11 cellular contexts compared by ENCODE assay signal in the genomic region with DNA sequence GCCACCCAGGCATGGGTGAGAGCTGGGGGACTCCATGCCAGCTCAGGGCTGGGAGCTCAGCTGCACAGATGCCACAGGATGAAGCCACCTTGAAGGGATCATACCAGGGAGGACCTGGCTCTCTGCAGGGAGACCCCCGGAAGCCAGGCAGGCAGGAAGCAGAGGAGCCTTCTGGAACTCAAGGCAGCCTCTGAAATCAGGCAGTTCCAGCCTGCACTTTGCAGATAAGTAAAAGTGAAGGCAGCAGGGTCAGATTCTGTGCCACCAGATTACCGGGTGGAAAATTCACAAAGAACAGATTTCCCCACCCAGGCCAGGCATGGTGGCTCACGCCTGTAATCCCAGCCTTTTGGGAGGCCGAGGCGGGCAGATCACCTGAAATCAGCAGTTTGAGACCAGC. TPM values are rescaled to one million over a fixed set of nuclear protein-coding genes. Genes with fewer than 3 reads are reported as not detected.
DNase-seq lines count a peak whose midpoint lies in the region; ATAC-seq, FAIRE-seq and TF ChIP-seq lines count a peak whose summit lies in the region.
"Had no signal": no experiment of that assay in that cellular context is flagged by ENCODE, and none has a peak within 500 bp of the region (broad histone marks: within the 10 kb centered on the region; RNA-seq: fewer than 3 reads in every experiment).

No MANE protein-coding gene starts in this region.

- peaks cover 21% of the 10 kb centered on the region for H3F3A ChIP-seq in neural progenitor cell (ENCODE audit: low read depth)

- no peak overlapping the region; the same call in 1 of the 2 replicates for H3K4ac ChIP-seq in IMR-90 (ENCODE audit: low read depth, low read length)

- H3K36me3 Mint-ChIP-seq in CD8-positive, alpha-beta T cell = peaks cover 8% of the 10 kb centered on the region
- peaks cover 7% of the 10 kb centered on the region for H3K36me3 Mint-ChIP-seq in activated naive CD8-positive, alpha-beta T cell treated with anti-CD3 and anti-CD28 coated beads, Interleukin-2, amount 50 U/mL, for 24 hours (ENCODE audit: low read depth)
- H3K36me3 Mint-ChIP-seq in neural progenitor cell = no peaks in the 10 kb centered on the region

- H3K14ac ChIP-seq in IMR-90 (replicated peaks; ENCODE audit: low read depth, low read length) = no peak overlapping the region

- H3K79me1 ChIP-seq in IMR-90 (ENCODE audit: low read depth in 1 of 2, low read length in 2 of 2) = peaks cover 0 to 56% of the 10 kb centered on the region in 2 experiments; a peak in 2 of 4 replicates

- dilution Hi-C loops in IMR-90 (cut with HindIII; ENCODE audit: low sequenced_read_pairs, unreplicated experiment) = no loop called here

- no peak overlapping the region for H3K4me3 ChIP-seq in CD8-positive, alpha-beta T cell (ENCODE audit: low read depth, low read length)
- H3K4me3 ChIP-seq in IMR-90 (ENCODE audit: insufficient read depth, low read depth, low read length) (no peak overlapping the region), neural progenitor cell (no peak overlapping the region)

- H2AFZ ChIP-seq in IMR-90 (replicated peaks; ENCODE audit: low read length, poor library complexity) (no peak overlapping the region), neural progenitor cell (replicated peaks) (no peak overlapping the region)

- 0 out of 2 replicates have a peak overlapping the region, but pooled peaks have one; percentile 37 for H3K23ac ChIP-seq in IMR-90 (ENCODE audit: low read depth, low read length)

- POLR2A ChIA-PET in CD8-positive, alpha-beta T cell (lab: Charles Lee) = interaction anchor here (0.9 to 15.7 kb wide), 3 partner anchors 9 to 59 kb away, joined by 4 to 647 read pairs (median 43); a partner anchor contains a TSS
- POLR2A ChIA-PET in IMR-90 (lab: Charles Lee; ENCODE audit: unreplicated experiment) = interaction anchor here (1.4 kb wide), 1 partner anchor 9 kb away, joined by 5 read pairs; no protein-coding TSS in a partner anchor

- H4K91ac ChIP-seq in IMR-90 (ENCODE audit: insufficient read depth, low read depth, low read length) = no peak overlapping the region

- in situ Hi-C loops in IMR-90 (cut with MboI; ENCODE audit: low sequenced_read_pairs) = no loop called here

- no TSS peak for BruUV-seq in IMR-90 (replicated peaks; lab: Mats Ljungman, UMichigan)

- H3K18ac ChIP-seq in IMR-90 (ENCODE audit: low read depth, low read length) = no peak overlapping the region

- no peak overlapping the region for H3K27ac ChIP-seq in CD8-positive, alpha-beta T cell (ENCODE audit: low read depth, low read length)
- no peak overlapping the region for H3K27ac ChIP-seq in IMR-90 (ENCODE audit: insufficient read depth, low read length)
- no peak overlapping the region for H3K27ac ChIP-seq in neural progenitor cell

- H2BK5ac ChIP-seq in IMR-90 (ENCODE audit: low read depth, low read length, poor library complexity, severe bottlenecking) = no peak overlapping the region

- H3K9me1 ChIP-seq in IMR-90 (ENCODE audit: insufficient read depth, low read length) = peaks cover 9% of the 10 kb centered on the region; the same call in 1 of the 2 replicates

- H4K20me1 ChIP-seq in IMR-90 (ENCODE audit: insufficient read depth, low read length) (peaks cover 75% of the 10 kb centered on the region), neural progenitor cell (ENCODE audit: low read depth) (peaks cover 67% of the 10 kb centered on the region)

- H3K4me1 ChIP-seq in CD8-positive, alpha-beta T cell (ENCODE audit: insufficient read depth, low read length) = peaks cover 41% of the 10 kb centered on the region
- H3K4me1 ChIP-seq in IMR-90 (ENCODE audit: control insufficient read depth, insufficient read depth, low read length) (peaks cover 33% of the 10 kb centered on the region), neural progenitor cell (peaks cover 21% of the 10 kb centered on the region)

- no peaks in the 10 kb centered on the region for H3K9me3 ChIP-seq in CD8-positive, alpha-beta T cell (ENCODE audit: low read length)
- H3K9me3 ChIP-seq in IMR-90 (ENCODE audit: control insufficient read depth, insufficient read depth, low read length) = no peaks in the 10 kb centered on the region
- no peaks in the 10 kb centered on the region for H3K9me3 ChIP-seq in neural progenitor cell (ENCODE audit: low read depth)

- no peak overlapping the region for H3K27ac Mint-ChIP-seq in CD8-positive, alpha-beta T cell
- peak overlapping the region; percentile 56 for H3K27ac Mint-ChIP-seq in activated naive CD8-positive, alpha-beta T cell treated with anti-CD3 and anti-CD28 coated beads, Interleukin-2, amount 50 U/mL, for 24 hours
- no peak overlapping the region for H3K27ac Mint-ChIP-seq in neural progenitor cell

- H3K4me3 Mint-ChIP-seq in CD8-positive, alpha-beta T cell = peak overlapping the region; percentile 90
- peak overlapping the region; percentile 94 for H3K4me3 Mint-ChIP-seq in activated naive CD8-positive, alpha-beta T cell treated with anti-CD3 and anti-CD28 coated beads, Interleukin-2, amount 50 U/mL, for 24 hours
- peak overlapping the region; percentile 78 for H3K4me3 Mint-ChIP-seq in neural progenitor cell

- no peak overlapping the region for H3K56ac ChIP-seq in IMR-90 (ENCODE audit: extremely low read depth, insufficient read depth, low read length)

- H2AK5ac ChIP-seq in IMR-90 (ENCODE audit: low read depth, low read length) = no peak overlapping the region

- no peaks in the 10 kb centered on the region for H3K27me3 ChIP-seq in CD8-positive, alpha-beta T cell (ENCODE audit: insufficient read depth, low read length)
- H3K27me3 ChIP-seq in IMR-90 (ENCODE audit: control insufficient read depth, insufficient read depth, low read length) = no peaks in the 10 kb centered on the region
- no peaks in the 10 kb centered on the region for H3K27me3 ChIP-seq in neural progenitor cell
- H3K27me3 ChIP-seq: dorsolateral prefrontal cortex had no signal

- H3K9me3 Mint-ChIP-seq in CD8-positive, alpha-beta T cell = no peaks in the 10 kb centered on the region
- H3K9me3 Mint-ChIP-seq in activated naive CD8-positive, alpha-beta T cell treated with anti-CD3 and anti-CD28 coated beads, Interleukin-2, amount 50 U/mL, for 24 hours = no peaks in the 10 kb centered on the region
- no peaks in the 10 kb centered on the region for H3K9me3 Mint-ChIP-seq in neural progenitor cell

- 60% methylated on average over 1 of the region's 5 CpGs; no CpG with 5 or more reads in 1 of the 2 experiments for WGBS in IMR-90 (ENCODE audit: extremely low coverage in 2 of 2, insufficient read length in 1 of 2), 2 experiments

- H2BK15ac ChIP-seq in IMR-90 (ENCODE audit: low read depth, low read length) = no peak overlapping the region

- no peak for TF ChIP-seq CTCF in CD8-positive, alpha-beta T cell (IDR thresholded peaks at IDR 0.05)
- TF ChIP-seq CTCF in IMR-90 (conservative IDR thresholded peaks at IDR 0.05; ENCODE audit: low read depth, low read length) = no peak
- no peak for TF ChIP-seq CTCF in neural progenitor cell (IDR thresholded peaks at IDR 0.05)

- H3K4me1 Mint-ChIP-seq in CD8-positive, alpha-beta T cell (ENCODE audit: low read depth) = peaks cover 47% of the 10 kb centered on the region
- peaks cover 44% of the 10 kb centered on the region for H3K4me1 Mint-ChIP-seq in activated naive CD8-positive, alpha-beta T cell treated with anti-CD3 and anti-CD28 coated beads, Interleukin-2, amount 50 U/mL, for 24 hours
- H3K4me1 Mint-ChIP-seq in neural progenitor cell = peaks cover 39% of the 10 kb centered on the region

- H2AK9ac ChIP-seq in IMR-90 (replicated peaks; ENCODE audit: low read depth, low read length, poor library complexity) = no peak overlapping the region

- no peak for ATAC-seq in CD8-positive, alpha-beta T cell
- no peak for ATAC-seq in IMR-90 (ENCODE audit: low read depth)
- ATAC-seq in activated naive CD8-positive, alpha-beta T cell treated with anti-CD3 and anti-CD28 coated beads, Interleukin-2, amount 50 U/mL, for 24 hours = no peak
- ATAC-seq in GM19324 (IDR thresholded peaks at IDR 0.05; ENCODE audit: low FRiP score, unreplicated experiment) = no peak
- no peak for ATAC-seq in HG02623 (IDR thresholded peaks at IDR 0.05; ENCODE audit: unreplicated experiment)
- ATAC-seq: Right ventricle myocardium inferior had no signal

- TF ChIP-seq POLR2A in IMR-90 (IDR thresholded peaks at IDR 0.05; ENCODE audit: low read depth, low read length) = no peak

- H3K4me2 ChIP-seq in IMR-90 (ENCODE audit: low read depth, low read length) = no peak overlapping the region
- H3K4me2 ChIP-seq in neural progenitor cell = no peak overlapping the region

- H3K27me3 Mint-ChIP-seq in CD8-positive, alpha-beta T cell (ENCODE audit: low read depth) = no peaks in the 10 kb centered on the region
- peaks cover 5% of the 10 kb centered on the region for H3K27me3 Mint-ChIP-seq in activated naive CD8-positive, alpha-beta T cell treated with anti-CD3 and anti-CD28 coated beads, Interleukin-2, amount 50 U/mL, for 24 hours
- H3K27me3 Mint-ChIP-seq in neural progenitor cell (ENCODE audit: insufficient read depth, low read depth) = peaks cover 8% of the 10 kb centered on the region

- no peak for DNase-seq in CD8-positive, alpha-beta T cell
- DNase-seq in IMR-90 (no peak), neural progenitor cell (ENCODE audit: low spot score) (no peak), GM19239 (ENCODE audit: insufficient read length, low spot score) (no peak)
- DNase-seq in activated naive CD8-positive, alpha-beta T cell treated with anti-CD3 and anti-CD28 coated beads, Interleukin-2, amount 50 U/mL, for 24 hours = no peak
- DNase-seq: dorsolateral prefrontal cortex, NCI-H146, occipital lobe had no signal

- no peak overlapping the region for H2BK20ac ChIP-seq in IMR-90 (ENCODE audit: low read depth, low read length)

- H3K9ac ChIP-seq in IMR-90 (ENCODE audit: low read depth, low read length) = 0 out of 2 replicates have a peak overlapping the region, but pooled peaks have one; percentile 7
- H3K9ac ChIP-seq in neural progenitor cell = no peak overlapping the region

- CTCF ChIA-PET in CD8-positive, alpha-beta T cell (lab: Charles Lee) = interaction anchor here (1.3 to 1.4 kb wide), 2 partner anchors 12 to 248 kb away, joined by 3 read pairs; no protein-coding TSS in a partner anchor
- CTCF ChIA-PET in IMR-90 (lab: Yijun Ruan, JAX) = interaction anchor here (1.0 kb wide), 1 partner anchor 18 kb away, joined by 3 read pairs; a partner anchor contains a TSS

- peaks cover 67% of the 10 kb centered on the region for H3K79me2 ChIP-seq in neural progenitor cell (ENCODE audit: low read depth)

- FAIRE-seq in GM19239 (lab: Jason Lieb, UNC) = no peak

- peaks cover 6% of the 10 kb centered on the region for H3K36me3 ChIP-seq in CD8-positive, alpha-beta T cell (ENCODE audit: insufficient read depth, low read length)
- H3K36me3 ChIP-seq in IMR-90 (ENCODE audit: control insufficient read depth, insufficient read depth, low read length) (peaks cover 6% of the 10 kb centered on the region; the same call in 1 of the 2 replicates), neural progenitor cell (no peaks in the 10 kb centered on the region)

- intact Hi-C loops in CD8-positive, alpha-beta T cell (cut with DNase I, micrococcal nuclease) = no loop called here
- intact Hi-C loops in IMR-90 (cut with micrococcal nuclease) = no loop called here

- no peak overlapping the region for H4K5ac ChIP-seq in IMR-90 (ENCODE audit: low read depth, low read length)

- no peak overlapping the region for H4K8ac ChIP-seq in IMR-90 (ENCODE audit: low read depth in 2 of 2, low read length in 2 of 2)

- no peak overlapping the region for H2BK120ac ChIP-seq in IMR-90 (ENCODE audit: low read depth, low read length)

- no peak for TF ChIP-seq RAD21 in IMR-90 (IDR thresholded peaks at IDR 0.05; ENCODE audit: low read length)

RNA-seq across cellular contexts. Expression of a gene that starts 2.5 kb away (rescaled TPM):
- total RNA-seq in CD8-positive, alpha-beta T cell = 100 to 1,000 TPM; 408 to 443 TPM
- 22.6 and 26.4 TPM in 2 replicates for total RNA-seq in IMR-90 (2012; rRNA removed)
- polyA plus RNA-seq in IMR-90 (2012; rRNA removed) = 153 and 181 TPM in 2 replicates
- 88.4 and 194 TPM in 2 replicates for polyA plus RNA-seq in IMR-90 (2012; cell fraction: cytosol; rRNA removed)
- 867 and 2,100 TPM in 2 replicates for polyA plus RNA-seq in IMR-90 (2012; cell fraction: nucleus; rRNA removed; ENCODE audit: low replicate concordance)
- total RNA-seq in neural progenitor cell (ENCODE audit: low replicate concordance) = 31.7 and 175 TPM in 2 replicates

RNA-seq across cellular contexts. Expression of a gene that starts 2.9 kb away (rescaled TPM):
- total RNA-seq in CD8-positive, alpha-beta T cell = not detected
- not detected in 2 replicates for total RNA-seq in IMR-90 (2012; rRNA removed)
- polyA plus RNA-seq in IMR-90 (2012; rRNA removed) = not detected in 2 replicates
- polyA plus RNA-seq in IMR-90 (2012; cell fraction: cytosol; rRNA removed) = not detected in 2 replicates
- polyA plus RNA-seq in IMR-90 (2012; cell fraction: nucleus; rRNA removed; ENCODE audit: low replicate concordance) = not detected in 2 replicates
- total RNA-seq in neural progenitor cell (ENCODE audit: low replicate concordance) = not detected in 2 replicates
- total RNA-seq: dorsolateral prefrontal cortex, occipital lobe, Right ventricle myocardium inferior had no signal

RNA-seq across cellular contexts. Expression of a gene that starts 8.0 kb away (rescaled TPM):
- 100 to 1,000 TPM; 382 to 392 TPM for total RNA-seq in CD8-positive, alpha-beta T cell
- total RNA-seq in IMR-90 (2012; rRNA removed) = 270 and 272 TPM in 2 replicates
- 385 and 395 TPM in 2 replicates for polyA plus RNA-seq in IMR-90 (2012; rRNA removed)
- 751 and 1,323 TPM in 2 replicates for polyA plus RNA-seq in IMR-90 (2012; cell fraction: cytosol; rRNA removed)
- polyA plus RNA-seq in IMR-90 (2012; cell fraction: nucleus; rRNA removed; ENCODE audit: low replicate concordance) = 398 and 523 TPM in 2 replicates
- total RNA-seq in neural progenitor cell (ENCODE audit: low replicate concordance) = 131 and 196 TPM in 2 replicates

RNA-seq across cellular contexts. Expression of a gene that starts 18.2 kb away (rescaled TPM):
- total RNA-seq in CD8-positive, alpha-beta T cell = under 1 TPM; 0.35 to 0.53 TPM
- total RNA-seq in IMR-90 (2012; rRNA removed) (under 0.01 and 0.28 TPM in 2 replicates), neural progenitor cell (ENCODE audit: low replicate concordance) (5.4 and 5.9 TPM in 2 replicates)
- 0.91 and 1.8 TPM in 2 replicates for polyA plus RNA-seq in IMR-90 (2012; rRNA removed)
- 1.0 and 2.6 TPM in 2 replicates for polyA plus RNA-seq in IMR-90 (2012; cell fraction: cytosol; rRNA removed)
- 6.9 and 13.4 TPM in 2 replicates for polyA plus RNA-seq in IMR-90 (2012; cell fraction: nucleus; rRNA removed; ENCODE audit: low replicate concordance)
- total RNA-seq: occipital lobe had no signal

RNA-seq across cellular contexts. Expression of a gene that starts 21.5 kb away (rescaled TPM):
- total RNA-seq in CD8-positive, alpha-beta T cell = 10 to 100 TPM; 93.3 to 98.0 TPM
- total RNA-seq in IMR-90 (2012; rRNA removed) = 0.36 and 0.56 TPM in 2 replicates
- 3.2 and 3.3 TPM in 2 replicates for polyA plus RNA-seq in IMR-90 (2012; rRNA removed)
- 3.0 and 3.3 TPM in 2 replicates for polyA plus RNA-seq in IMR-90 (2012; cell fraction: cytosol; rRNA removed)
- 21.0 and 42.9 TPM in 2 replicates for polyA plus RNA-seq in IMR-90 (2012; cell fraction: nucleus; rRNA removed; ENCODE audit: low replicate concordance)
- 1.4 and 21.9 TPM in 2 replicates for total RNA-seq in neural progenitor cell (ENCODE audit: low replicate concordance)
